8 cellular contexts compared by ENCODE assay signal in genomic region chr11:36376888-36377758, GRCh38.
DNase-seq lines count a peak whose midpoint lies in the region; ATAC-seq and TF ChIP-seq lines count a peak whose summit lies in the region.

No MANE protein-coding gene starts in this region.

- peaks cover 20% of the 10 kb centered on the region for H3K4me1 Mint-ChIP-seq in T-helper 17 cell
- H3K4me1 Mint-ChIP-seq in MCF 10A (ENCODE audit: insufficient read depth, unreplicated experiment) = peaks cover 26% of the 10 kb centered on the region

- WGBS in smooth muscle cell (ENCODE audit: low lambda C conversion rate) = 1% methylated on average over 66 of the region's 68 CpGs

- H3K4me3 ChIP-seq in GM12865 (ENCODE audit: low read depth, low read length) (peak overlapping the region; percentile 58), smooth muscle cell (peak overlapping the region; percentile 61)

- ATAC-seq in HG03342 (IDR thresholded peaks at IDR 0.05; ENCODE audit: unreplicated experiment) (peak; percentile 51), T-helper 17 cell (peak; percentile 76), GM21717 (IDR thresholded peaks at IDR 0.05; ENCODE audit: unreplicated experiment) (no peak), GM19328 (IDR thresholded peaks at IDR 0.05; ENCODE audit: unreplicated experiment) (no peak)

- no peaks in the 10 kb centered on the region for H3K27me3 ChIP-seq in smooth muscle cell (ENCODE audit: low read depth)

- peak overlapping the region; percentile 72 for H3K27ac ChIP-seq in smooth muscle cell (ENCODE audit: low read depth)

- H3K4me2 ChIP-seq in smooth muscle cell = peak overlapping the region; percentile 88

- peak overlapping the region; percentile 86 for H2AFZ ChIP-seq in smooth muscle cell (ENCODE audit: low read depth)

- H3K36me3 Mint-ChIP-seq in T-helper 17 cell (ENCODE audit: low read depth) = peaks cover 4% of the 10 kb centered on the region
- H3K36me3 Mint-ChIP-seq in MCF 10A (ENCODE audit: insufficient read depth, unreplicated experiment) = peaks cover 6% of the 10 kb centered on the region

- peak overlapping the region; percentile 60 for H3K9ac ChIP-seq in smooth muscle cell (ENCODE audit: low read depth)

- H3K4me3 Mint-ChIP-seq in T-helper 17 cell = peak overlapping the region; percentile 92
- H3K4me3 Mint-ChIP-seq in MCF 10A (ENCODE audit: unreplicated experiment) = peak overlapping the region; percentile 89

- H3F3A ChIP-seq in smooth muscle cell (ENCODE audit: low read depth) = peaks cover 7% of the 10 kb centered on the region

- CTCF ChIA-PET in MCF 10A (lab: Yijun Ruan, JAX) = interaction anchor here (0.6 to 1.7 kb wide), 10 partner anchors 11 to 758 kb away, joined by 3 to 8 read pairs (median 4); no protein-coding TSS in a partner anchor

- H3K27me3 Mint-ChIP-seq in T-helper 17 cell (peaks cover 35% of the 10 kb centered on the region), MCF 10A (ENCODE audit: insufficient read depth, unreplicated experiment) (no peaks in the 10 kb centered on the region)

- TF ChIP-seq CTCF in GM12865 (IDR thresholded peaks at IDR 0.05; ENCODE audit: insufficient read depth, low read depth, low read length, missing control alignments) = peak; percentile 44
- TF ChIP-seq CTCF in MCF 10A (IDR thresholded peaks at IDR 0.05; ENCODE audit: unreplicated experiment) = peak; percentile 69
- peak; percentile 75 for TF ChIP-seq CTCF in smooth muscle cell (IDR thresholded peaks at IDR 0.05; ENCODE audit: borderline replicate concordance, insufficient read depth, poor library complexity, severe bottlenecking)

- POLR2A ChIA-PET in MCF 10A (lab: Yijun Ruan, JAX) = interaction anchor here (0.9 to 2.3 kb wide), 3 partner anchors 14 to 91 kb away, joined by 3 to 8 read pairs (median 4); no protein-coding TSS in a partner anchor

- no peaks in the 10 kb centered on the region for H3K9me3 ChIP-seq in T-helper 17 cell (ENCODE audit: control insufficient read depth, low read length, poor library complexity, severe bottlenecking)
- H3K9me3 ChIP-seq in smooth muscle cell (replicated peaks; ENCODE audit: low read depth) = no peaks in the 10 kb centered on the region

- H3K4me1 ChIP-seq in smooth muscle cell (ENCODE audit: low read depth) = peaks cover 15% of the 10 kb centered on the region

- intact Hi-C loops in MCF 10A (cut with micrococcal nuclease) = loop anchor here (1.0 to 2.0 kb wide), 3 partner anchors 66 to 101 kb away; partner anchors contain the start of gene PRR5L

- peak overlapping the region; percentile 68 for H3K27ac Mint-ChIP-seq in T-helper 17 cell
- peak overlapping the region; percentile 35 for H3K27ac Mint-ChIP-seq in MCF 10A (ENCODE audit: low read depth, unreplicated experiment)

- no peaks in the 10 kb centered on the region for H3K9me3 Mint-ChIP-seq in MCF 10A (ENCODE audit: unreplicated experiment)

- H4K20me1 ChIP-seq in smooth muscle cell (ENCODE audit: low read depth) = no peaks in the 10 kb centered on the region

- peaks cover 27% of the 10 kb centered on the region for H3K79me2 ChIP-seq in smooth muscle cell (ENCODE audit: low read depth)

- H3K36me3 ChIP-seq in smooth muscle cell (ENCODE audit: low read depth) = no peaks in the 10 kb centered on the region

- BruUV-seq in MCF 10A (replicated peaks; lab: Mats Ljungman, UMichigan) = no TSS peak

- DNase-seq in GM12865 (ENCODE audit: low read depth) (no peak), T-helper 17 cell (peak in 2 of 3 donors; percentile 28 to 42), MCF 10A (ENCODE audit: unreplicated experiment) (peak; percentile 31), islet precursor cell (peak; percentile 88), smooth muscle cell (lab: John Stamatoyannopoulos, UW; ENCODE audit: unreplicated experiment) (peak; percentile 53)

Comparison
In these comparisons a context has a peak if more than half of its experiments do, and no peak if none do; other contexts are left out.
1. ATAC-seq: peak in HG03342 (single experiment) and T-helper 17 cell (single experiment); none in GM21717 (single experiment) and GM19328 (single experiment).
2. Peak in every context shown above with its lines, with median percentiles within 50 percentile points of each other: CTCF ChIP-seq.